In the genomic region with DNA sequence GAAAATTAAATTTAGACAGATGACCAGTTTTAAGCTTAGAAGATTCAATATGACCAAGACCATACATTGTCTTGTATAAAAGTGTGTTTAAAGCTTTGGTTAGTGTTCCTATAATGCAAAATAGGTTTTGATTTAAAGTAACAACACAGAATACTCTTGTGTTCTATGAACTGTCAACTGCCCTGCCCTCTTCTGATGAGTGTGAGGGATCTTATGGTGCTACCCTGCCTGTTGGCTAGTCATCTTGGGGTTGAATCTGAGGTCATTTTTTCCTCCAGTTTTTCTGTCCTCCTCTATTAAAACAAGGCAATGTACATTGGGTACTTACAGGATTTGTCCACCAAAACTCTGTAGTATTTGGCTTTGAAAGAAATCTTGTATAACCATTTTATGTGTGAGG, we compare ENCODE assay signal across 14 cellular contexts.
DNase-seq lines count a peak whose midpoint lies in the region; ATAC-seq, FAIRE-seq and TF ChIP-seq lines count a peak whose summit lies in the region.
"Had no signal": no experiment of that assay in that cellular context is flagged by ENCODE, and none has a peak within 500 bp of the region (broad histone marks: within the 10 kb centered on the region; RNA-seq: fewer than 3 reads in every experiment).

No MANE protein-coding gene starts in this region.

- H3K4me2 ChIP-seq in GM12878 (ENCODE audit: control insufficient read depth, insufficient read depth), result peak overlapping the region; percentile 22

- no peaks in the 10 kb centered on the region for H4K20me1 ChIP-seq in GM12878 (ENCODE audit: control insufficient read depth, insufficient read depth)

- no peak overlapping the region for H3K4me3 ChIP-seq in GM12878
- H3K4me3 ChIP-seq in neutrophil (ENCODE audit: low read depth in 1 of 2, low read length in 1 of 2), result no peak overlapping the region
- no peak overlapping the region for H3K4me3 ChIP-seq in kidney (ENCODE audit: low read length in 2 of 2)
- H3K4me3 ChIP-seq: left lung, SJSA1, thoracic aorta had no signal

- H3K27me3 ChIP-seq in GM12878 (replicated peaks in 1 of 2; ENCODE audit: control insufficient read depth in 2 of 2, insufficient read depth in 2 of 2, low read length in 1 of 2) (no peaks in the 10 kb centered on the region), neutrophil (no peaks in the 10 kb centered on the region)
- H3K27me3 ChIP-seq: left lung, SJSA1 had no signal

- intact Hi-C loops in activated CD4-positive, alpha-beta T cell treated with anti-CD3 and anti-CD28 coated beads for 36 hours (cut with DNase I, micrococcal nuclease), result no loop called here
- intact Hi-C loops in GM12878 (cut with micrococcal nuclease; ENCODE audit: unreplicated experiment) (no loop called here), kidney (cut with DNase I) (no loop called here)

- H3K4me1 ChIP-seq in GM12878 (ENCODE audit: control insufficient read depth, insufficient read depth, low read length), result peaks cover 62% of the 10 kb centered on the region
- peaks cover 68 to 79% of the 10 kb centered on the region in 2 experiments for H3K4me1 ChIP-seq in neutrophil (ENCODE audit: control insufficient read depth in 1 of 2, insufficient read depth in 1 of 2, low read depth in 1 of 2, low read length in 1 of 2)
- H3K4me1 ChIP-seq in kidney (ENCODE audit: control insufficient read depth in 1 of 2, insufficient read depth in 1 of 2, low read depth in 1 of 2, low read length in 2 of 2), result peaks cover 28 to 30% of the 10 kb centered on the region in 2 donors

- RAD21 ChIA-PET in GM12878 (lab: Charles Lee; ENCODE audit: unreplicated experiment), result interaction anchor here (1.0 to 2.3 kb wide), 6 partner anchors 9 to 62 kb away, joined by 3 to 6 read pairs (median 4); no protein-coding TSS in a partner anchor

- no TSS peak for BruUV-seq in GM12878 (replicated peaks; lab: Mats Ljungman, UMichigan)

- H3K9ac ChIP-seq in GM12878 (ENCODE audit: control insufficient read depth, insufficient read depth, low read length) (no peak overlapping the region), kidney (ENCODE audit: low read length in 2 of 2) (no peak overlapping the region)

- no peak for TF ChIP-seq EP300 in GM12878 (IDR thresholded peaks at IDR 0.05; ENCODE audit: borderline replicate concordance in 1 of 2, control insufficient read depth in 1 of 2, low read depth in 2 of 2, low read length in 2 of 2)

- H3K36me3 ChIP-seq in GM12878 (ENCODE audit: control insufficient read depth in 2 of 2, insufficient read depth in 2 of 2, low read length in 1 of 2), result peaks cover 8 to 13% of the 10 kb centered on the region in 2 experiments
- no peaks in the 10 kb centered on the region for H3K36me3 ChIP-seq in neutrophil
- H3K36me3 ChIP-seq in kidney (ENCODE audit: control insufficient read depth in 1 of 2, insufficient read depth in 2 of 2, low read length in 2 of 2), result no peaks in the 10 kb centered on the region
- H3K36me3 ChIP-seq: left lung, thoracic aorta had no signal

- peaks cover 94% of the 10 kb centered on the region for H3K4me1 Mint-ChIP-seq in activated CD4-positive, alpha-beta T cell treated with anti-CD3 and anti-CD28 coated beads for 36 hours

- FAIRE-seq in GM12878 (lab: Jason Lieb, UNC) (no peak), kidney (lab: Jason Lieb, UNC) (no peak)
- FAIRE-seq: small intestine had no signal

- TF ChIP-seq CTCF in GM12878 (IDR thresholded peaks at IDR 0.05 in 2 of 3, conservative IDR thresholded peaks at IDR 0.05 in 1 of 3; ENCODE audit: control insufficient read depth in 2 of 3, extremely low read depth in 1 of 3, insufficient read depth in 1 of 3, low read depth in 3 of 3, low read length in 3 of 3), result no peak
- TF ChIP-seq CTCF in neutrophil (IDR thresholded peaks at IDR 0.05), result no peak
- TF ChIP-seq CTCF in kidney (IDR thresholded peaks at IDR 0.05; ENCODE audit: borderline replicate concordance, extremely low read depth, insufficient read depth), result no peak

- in situ Hi-C loops in GM12878 (cut with MboI), result no loop called here

- POLR2A ChIA-PET in activated CD4-positive, alpha-beta T cell treated with anti-CD3 and anti-CD28 coated beads for 36 hours (lab: Charles Lee), result interaction anchor here (0.6 kb wide), 1 partner anchor 14 kb away, joined by 3 read pairs; no protein-coding TSS in a partner anchor
- POLR2A ChIA-PET in GM12878 (lab: Charles Lee), result interaction anchor here (0.6 to 1.5 kb wide), 5 partner anchors 8 to 50 kb away, joined by 3 to 6 read pairs (median 3); no protein-coding TSS in a partner anchor

- peak; percentile 43 for ATAC-seq in activated CD4-positive, alpha-beta T cell treated with anti-CD3 and anti-CD28 coated beads for 36 hours
- ATAC-seq in HG02610 (IDR thresholded peaks at IDR 0.05; ENCODE audit: unreplicated experiment), result peak; percentile 23
- ATAC-seq in GM12878, result peak; percentile 14
- ATAC-seq in GM21367 (IDR thresholded peaks at IDR 0.05; ENCODE audit: unreplicated experiment), result no peak
- ATAC-seq: left lung had no signal

- peak overlapping the region; percentile 86 for H3K27ac Mint-ChIP-seq in activated CD4-positive, alpha-beta T cell treated with anti-CD3 and anti-CD28 coated beads for 36 hours

- no peak overlapping the region for H2AFZ ChIP-seq in GM12878 (ENCODE audit: control insufficient read depth, low read depth, low read length)

- DNase-seq in activated CD4-positive, alpha-beta T cell treated with anti-CD3 and anti-CD28 coated beads for 36 hours, result no peak
- DNase-seq in activated CD4-positive, alpha-beta T cell treated with anti-CD3 and anti-CD28 coated beads for 48 hours, result no peak
- DNase-seq in GM12878 (ENCODE audit: low read depth, low spot score) (no peak), ureter (ENCODE audit: low spot score) (no peak), kidney (no peak)
- DNase-seq: DMS53, left lung, MV-4-11, small intestine had no signal

- TF ChIP-seq RAD21 in GM12878 (IDR thresholded peaks at IDR 0.05; ENCODE audit: insufficient read depth, low read depth, low read length), result no peak

- H3K27me3 Mint-ChIP-seq in activated CD4-positive, alpha-beta T cell treated with anti-CD3 and anti-CD28 coated beads for 36 hours, result no peaks in the 10 kb centered on the region

- H3K79me2 ChIP-seq in GM12878 (ENCODE audit: control insufficient read depth, insufficient read depth, low read length), result peaks cover 99% of the 10 kb centered on the region

- H3K27ac ChIP-seq in GM12878 (ENCODE audit: control insufficient read depth, insufficient read depth), result no peak overlapping the region
- H3K27ac ChIP-seq in neutrophil, result peak overlapping the region; percentile 45
- no peak overlapping the region for H3K27ac ChIP-seq in kidney (ENCODE audit: low read depth in 2 of 2, low read length in 2 of 2)
- H3K27ac ChIP-seq: left lung, SJSA1, thoracic aorta had no signal

- H3K9me3 Mint-ChIP-seq in activated CD4-positive, alpha-beta T cell treated with anti-CD3 and anti-CD28 coated beads for 36 hours (ENCODE audit: low read depth), result no peaks in the 10 kb centered on the region

- peaks cover 1% of the 10 kb centered on the region for H3K36me3 Mint-ChIP-seq in activated CD4-positive, alpha-beta T cell treated with anti-CD3 and anti-CD28 coated beads for 36 hours (ENCODE audit: low read depth)

- TF ChIP-seq POLR2A in GM12878 (IDR thresholded peaks at IDR 0.05; ENCODE audit: low read depth, low read length), result no peak

- H3K4me3 Mint-ChIP-seq in activated CD4-positive, alpha-beta T cell treated with anti-CD3 and anti-CD28 coated beads for 36 hours, result peak overlapping the region; percentile 66

- no peaks in the 10 kb centered on the region for H3K9me3 ChIP-seq in GM12878 (replicated peaks; ENCODE audit: control insufficient read depth, insufficient read depth, low read length)
- no peaks in the 10 kb centered on the region for H3K9me3 ChIP-seq in neutrophil
- no peaks in the 10 kb centered on the region for H3K9me3 ChIP-seq in kidney (ENCODE audit: control insufficient read depth in 1 of 2, low read length in 2 of 2)
- H3K9me3 ChIP-seq: left lung, SJSA1, thoracic aorta had no signal

- CTCF ChIA-PET in activated CD4-positive, alpha-beta T cell treated with anti-CD3 and anti-CD28 coated beads for 36 hours (lab: Charles Lee), result interaction anchor here (0.6 to 1.1 kb wide), 3 partner anchors 27 to 984 kb away, joined by 3 read pairs; no protein-coding TSS in a partner anchor
- CTCF ChIA-PET in GM12878 (lab: Yijun Ruan, JAX), result interaction anchor here (0.9 to 1.1 kb wide), 4 partner anchors 11 to 60 kb away, joined by 3 to 4 read pairs (median 4); no protein-coding TSS in a partner anchor

- SMC1A ChIA-PET in GM12878 (lab: Charles Lee; ENCODE audit: uncharacterized antibody, unreplicated experiment), result interaction anchor here (0.6 to 3.3 kb wide), 16 partner anchors 10 to 119 kb away, joined by 3 to 16 read pairs (median 3); no protein-coding TSS in a partner anchor

TF ChIP-seq in GM12878, 131 proteins besides CTCF, POLR2A, EP300 and RAD21 (continues in another document):
- TF ChIP-seq, protein P1, sequence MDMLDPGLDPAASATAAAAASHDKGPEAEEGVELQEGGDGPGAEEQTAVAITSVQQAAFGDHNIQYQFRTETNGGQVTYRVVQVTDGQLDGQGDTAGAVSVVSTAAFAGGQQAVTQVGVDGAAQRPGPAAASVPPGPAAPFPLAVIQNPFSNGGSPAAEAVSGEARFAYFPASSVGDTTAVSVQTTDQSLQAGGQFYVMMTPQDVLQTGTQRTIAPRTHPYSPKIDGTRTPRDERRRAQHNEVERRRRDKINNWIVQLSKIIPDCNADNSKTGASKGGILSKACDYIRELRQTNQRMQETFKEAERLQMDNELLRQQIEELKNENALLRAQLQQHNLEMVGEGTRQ (IDR thresholded peaks at IDR 0.05; ENCODE audit: borderline replicate concordance, low read depth, low read length), result no peak
- TF ChIP-seq, protein P2, sequence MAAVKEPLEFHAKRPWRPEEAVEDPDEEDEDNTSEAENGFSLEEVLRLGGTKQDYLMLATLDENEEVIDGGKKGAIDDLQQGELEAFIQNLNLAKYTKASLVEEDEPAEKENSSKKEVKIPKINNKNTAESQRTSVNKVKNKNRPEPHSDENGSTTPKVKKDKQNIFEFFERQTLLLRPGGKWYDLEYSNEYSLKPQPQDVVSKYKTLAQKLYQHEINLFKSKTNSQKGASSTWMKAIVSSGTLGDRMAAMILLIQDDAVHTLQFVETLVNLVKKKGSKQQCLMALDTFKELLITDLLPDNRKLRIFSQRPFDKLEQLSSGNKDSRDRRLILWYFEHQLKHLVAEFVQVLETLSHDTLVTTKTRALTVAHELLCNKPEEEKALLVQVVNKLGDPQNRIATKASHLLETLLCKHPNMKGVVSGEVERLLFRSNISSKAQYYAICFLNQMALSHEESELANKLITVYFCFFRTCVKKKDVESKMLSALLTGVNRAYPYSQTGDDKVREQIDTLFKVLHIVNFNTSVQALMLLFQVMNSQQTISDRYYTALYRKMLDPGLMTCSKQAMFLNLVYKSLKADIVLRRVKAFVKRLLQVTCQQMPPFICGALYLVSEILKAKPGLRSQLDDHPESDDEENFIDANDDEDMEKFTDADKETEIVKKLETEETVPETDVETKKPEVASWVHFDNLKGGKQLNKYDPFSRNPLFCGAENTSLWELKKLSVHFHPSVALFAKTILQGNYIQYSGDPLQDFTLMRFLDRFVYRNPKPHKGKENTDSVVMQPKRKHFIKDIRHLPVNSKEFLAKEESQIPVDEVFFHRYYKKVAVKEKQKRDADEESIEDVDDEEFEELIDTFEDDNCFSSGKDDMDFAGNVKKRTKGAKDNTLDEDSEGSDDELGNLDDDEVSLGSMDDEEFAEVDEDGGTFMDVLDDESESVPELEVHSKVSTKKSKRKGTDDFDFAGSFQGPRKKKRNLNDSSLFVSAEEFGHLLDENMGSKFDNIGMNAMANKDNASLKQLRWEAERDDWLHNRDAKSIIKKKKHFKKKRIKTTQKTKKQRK (IDR thresholded peaks at IDR 0.05; ENCODE audit: low read depth, low read length), result no peak
